9 cellular contexts compared by ENCODE assay signal in the genomic region with DNA sequence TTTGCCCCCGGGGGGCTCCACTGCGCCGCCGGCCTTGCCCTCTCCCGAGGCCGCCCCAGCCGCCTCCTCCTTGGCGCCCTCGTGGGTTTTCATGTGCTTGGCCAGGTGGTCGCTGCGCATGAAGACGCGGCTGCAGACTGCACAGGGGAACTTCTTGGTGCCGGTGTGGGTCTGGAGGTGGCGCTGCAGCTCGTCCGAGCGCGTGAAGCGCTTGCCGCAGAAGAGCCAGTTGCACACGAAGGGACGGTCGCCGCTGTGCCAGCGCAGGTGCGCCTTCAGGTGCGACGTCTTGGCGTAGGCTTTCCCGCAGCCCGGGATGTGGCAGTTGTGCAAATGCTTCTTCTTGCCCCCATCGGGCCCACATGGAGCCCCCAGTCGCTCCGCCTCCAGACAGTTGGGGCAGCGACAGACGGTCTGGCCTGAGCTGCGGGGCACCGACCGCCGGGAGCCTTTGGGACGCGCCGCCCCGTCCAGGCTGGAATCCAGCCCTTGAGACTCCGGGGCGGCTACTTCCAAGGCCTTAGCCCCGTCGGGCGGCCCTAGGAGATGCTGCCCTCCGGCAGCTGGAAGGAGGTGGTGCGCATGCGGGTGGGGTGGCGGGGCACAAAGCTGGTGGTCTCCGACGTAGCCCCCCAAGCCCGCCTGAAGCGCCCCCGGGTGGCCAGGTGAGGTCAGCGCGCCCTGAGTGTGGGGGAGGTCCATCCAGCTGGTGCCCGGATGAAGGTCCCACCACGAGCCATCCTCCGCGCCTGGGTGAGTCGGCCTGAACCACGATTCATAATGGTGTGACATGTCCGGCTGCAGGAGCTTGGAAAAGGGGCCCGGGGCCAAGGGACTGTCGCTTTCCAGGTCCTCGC. TPM values are rescaled to one million over a fixed set of nuclear protein-coding genes. Genes with fewer than 3 reads are reported as not detected.
A peak's percentile ranks its signal among the peaks of the same experiment; 100 is the strongest.
DNase-seq lines count a peak whose midpoint lies in the region; TF ChIP-seq lines count a peak whose summit lies in the region.
"Had no signal": no experiment of that assay in that cellular context is flagged by ENCODE, and none has a peak within 500 bp of the region (broad histone marks: within the 10 kb centered on the region; RNA-seq: fewer than 3 reads in every experiment).

No MANE protein-coding gene starts in this region.

- peaks cover 12% of the 10 kb centered on the region for H3K9me3 ChIP-seq in neuron (ENCODE audit: low read length)
- no peaks in the 10 kb centered on the region for H3K9me3 ChIP-seq in SJCRH30 (replicated peaks)

- H3K4me1 ChIP-seq in neuron (ENCODE audit: insufficient read depth, low read length) (peaks cover 22% of the 10 kb centered on the region), SJCRH30 (peaks cover 4% of the 10 kb centered on the region; the same call in 1 of the 2 replicates)

- no peak overlapping the region for H2AFZ ChIP-seq in neuron (ENCODE audit: low read depth, low read length)

- TF ChIP-seq CTCF in coronary artery (IDR thresholded peaks at IDR 0.05), result no peak

- H3K27me3 ChIP-seq in neuron (ENCODE audit: insufficient read depth, low read length) (peaks cover 82% of the 10 kb centered on the region), SJCRH30 (peaks cover 68% of the 10 kb centered on the region)

- peak overlapping the region; percentile 17 for H3K4me3 ChIP-seq in coronary artery
- peak overlapping the region; percentile 30 for H3K4me3 ChIP-seq in neuron (ENCODE audit: low read length)
- H3K4me3 ChIP-seq in SJCRH30, result no peak overlapping the region

- H3K27ac ChIP-seq in coronary artery, result no peak overlapping the region
- no peak overlapping the region for H3K27ac ChIP-seq in SJCRH30

- DNase-seq in DMS53 (lab: John Stamatoyannopoulos, UW) (peak; percentile 70), DMS53 treated with DMSO at 0.1 percent for 48 hours (lab: John Stamatoyannopoulos, UW; ENCODE audit: unreplicated experiment) (no peak), NOMO-1 treated with DMSO at 0.1 percent for 48 hours (lab: John Stamatoyannopoulos, UW; ENCODE audit: unreplicated experiment) (peak; percentile 24), coronary artery (ENCODE audit: low spot score) (no peak), NCI-H524 treated with DMSO at 0.1 percent for 48 hours (lab: John Stamatoyannopoulos, UW) (no peak), SJCRH30 (no peak)
- DNase-seq in activated CD8-positive, alpha-beta memory T cell treated with anti-CD3 and anti-CD28 coated beads, Interleukin-2, amount 50 U/mL, for 4 hours, result no peak
- DNase-seq: NCI-H1048 had no signal

- H3K36me3 ChIP-seq in neuron (ENCODE audit: insufficient read depth, low read length) (no peaks in the 10 kb centered on the region), SJCRH30 (no peaks in the 10 kb centered on the region)

RNA-seq across cellular contexts. Expression of a gene that starts 3.4 kb away (rescaled TPM):
- total RNA-seq in SJCRH30 (2014; rRNA removed; shearing (Covaris generic)), result not detected in 2 replicates

RNA-seq across cellular contexts. Expression of a gene that starts 6.5 kb away (rescaled TPM):
- total RNA-seq in SJCRH30 (2014; rRNA removed; shearing (Covaris generic)), result 8.0 and 12.9 TPM in 2 replicates

RNA-seq across cellular contexts. Expression of a gene that starts 16.1 kb away (rescaled TPM):
- total RNA-seq in SJCRH30 (2014; rRNA removed; shearing (Covaris generic)), result 0.18 and 0.34 TPM in 2 replicates

RNA-seq across cellular contexts. Expression of a gene that starts 16.2 kb away (rescaled TPM):
- 45.1 and 46.7 TPM in 2 replicates for total RNA-seq in SJCRH30 (2014; rRNA removed; shearing (Covaris generic))

RNA-seq across cellular contexts. Expression of a gene that starts 26.0 kb away (rescaled TPM):
- total RNA-seq in SJCRH30 (2014; rRNA removed; shearing (Covaris generic)), result 8.3 and 10.5 TPM in 2 replicates

Comparison
In these comparisons a context has a peak if more than half of its experiments do, and no peak if none do; other contexts are left out.
1. DNase-seq: peak in DMS53 (single experiment) and NOMO-1 treated with DMSO at 0.1 percent for 48 hours (single experiment); none in DMS53 treated with DMSO at 0.1 percent for 48 hours (single experiment), coronary artery (single experiment), activated CD8-positive, alpha-beta memory T cell treated with anti-CD3 and anti-CD28 coated beads, Interleukin-2, amount 50 U/mL, for 4 hours (single experiment), NCI-H524 treated with DMSO at 0.1 percent for 48 hours (single experiment) and SJCRH30 (0 of 2).